In the genomic region with DNA sequence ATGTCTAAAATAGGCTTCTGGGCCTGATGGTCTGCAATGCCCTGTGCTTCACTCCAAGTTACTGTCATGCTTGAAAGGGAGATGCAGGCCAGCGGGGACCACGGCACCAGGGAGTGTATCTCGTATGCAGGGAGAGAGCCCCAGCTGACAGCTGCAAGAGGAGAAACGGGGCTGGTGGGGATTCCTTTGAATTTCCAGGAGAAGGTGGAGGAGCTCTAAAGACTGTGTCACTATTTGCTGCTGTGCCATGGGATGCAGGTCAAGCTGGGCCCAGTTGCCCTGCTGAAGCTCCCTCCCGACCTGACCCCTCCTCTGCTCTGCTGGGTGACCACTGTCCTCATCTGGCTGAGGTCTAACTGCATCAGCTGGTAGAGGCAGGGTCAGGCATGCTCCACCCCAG, we compare ENCODE assay signal across 39 cellular contexts. TPM values are rescaled to one million over a fixed set of nuclear protein-coding genes. Genes with fewer than 3 reads are reported as not detected.
"Had no signal": no experiment of that assay in that cellular context is flagged by ENCODE, and none has a peak within 500 bp of the region (broad histone marks: within the 10 kb centered on the region; RNA-seq: fewer than 3 reads in every experiment).

No MANE protein-coding gene starts in this region.

- H3K36me3 Mint-ChIP-seq: activated CD4-positive, alpha-beta memory T cell treated with anti-CD3 and anti-CD28 coated beads for 36 hours; activated CD8-positive, alpha-beta memory T cell treated with anti-CD3 and anti-CD28 coated beads, Interleukin-2, amount 10 ng/mL, durations not matched to agents 7 days and 5 days; activated naive CD8-positive, alpha-beta T cell had no signal

- H3K27me3 Mint-ChIP-seq: activated CD4-positive, alpha-beta T cell treated with anti-CD3 and anti-CD28 coated beads for 36 hours; activated CD4-positive, alpha-beta T cell treated with anti-CD3 and anti-CD28 coated beads, Interleukin-2, amount 10 ng/mL, durations not matched to agents 24 days and 14 days; activated CD8-positive, alpha-beta memory T cell treated with anti-CD3 and anti-CD28 coated beads, Interleukin-2, amount 10 ng/mL, durations not matched to agents 7 days and 5 days; activated naive CD8-positive, alpha-beta T cell had no signal

- H3K27ac ChIP-seq: brain microvascular endothelial cell, coronary artery, epithelial cell of prostate had no signal

- H3K36me3 ChIP-seq: brain microvascular endothelial cell had no signal

- H3K4me1 Mint-ChIP-seq: activated CD4-positive, alpha-beta T cell treated with anti-CD3 and anti-CD28 coated beads for 36 hours; activated CD4-positive, alpha-beta T cell treated with anti-CD3 and anti-CD28 coated beads, Interleukin-2, amount 10 ng/mL, durations not matched to agents 24 days and 14 days; activated T-helper 17 cell treated with anti-CD3 and anti-CD28 coated beads, Interleukin-2, amount 50 U/mL, for 72 hours; central memory CD8-positive, alpha-beta T cell; T-helper 17 cell had no signal

- H3K4me3 Mint-ChIP-seq: activated CD4-positive, alpha-beta memory T cell treated with anti-CD3 and anti-CD28 coated beads for 36 hours; activated CD4-positive, alpha-beta T cell treated with anti-CD3 and anti-CD28 coated beads for 36 hours; activated CD4-positive, alpha-beta T cell treated with anti-CD3 and anti-CD28 coated beads, Interleukin-2, amount 10 ng/mL, durations not matched to agents 24 days and 14 days; activated CD8-positive, alpha-beta memory T cell treated with anti-CD3 and anti-CD28 coated beads, Interleukin-2, amount 10 ng/mL, durations not matched to agents 7 days and 5 days; activated CD8-positive, alpha-beta T cell treated with anti-CD3 and anti-CD28 coated beads, Interleukin-2, amount 10 ng/mL, durations not matched to agents 7 days and 5 days; activated naive CD8-positive, alpha-beta T cell; activated T-cell treated with anti-CD3 and anti-CD28 coated beads, Interleukin-2, amount 50 U/mL, for 72 hours; activated T-helper 17 cell treated with anti-CD3 and anti-CD28 coated beads, Interleukin-2, amount 50 U/mL, for 72 hours; central memory CD8-positive, alpha-beta T cell; effector memory CD8-positive, alpha-beta T cell; T-helper 17 cell had no signal

- H3K27me3 ChIP-seq: brain microvascular endothelial cell had no signal

- FAIRE-seq: astrocyte, endometrium, endothelial cell of umbilical vein, frontal cortex had no signal

- DNase-seq: activated CD4-positive, alpha-beta memory T cell treated with anti-CD3 and anti-CD28 coated beads for 36 hours; activated CD4-positive, alpha-beta T cell treated with anti-CD3 and anti-CD28 coated beads for 36 hours; activated CD4-positive, alpha-beta T cell treated with anti-CD3 and anti-CD28 coated beads, Interleukin-2, amount 10 ng/mL, durations not matched to agents 24 days and 14 days; activated CD4-positive, CD25-positive, alpha-beta regulatory T cell; activated CD4-positive, CD25-positive, alpha-beta regulatory T cell treated with anti-CD3 and anti-CD28 coated beads, Interleukin-2, amount 50 U/mL, for 72 hours; activated CD8-positive, alpha-beta memory T cell treated with anti-CD3 and anti-CD28 coated beads, Interleukin-2, amount 10 ng/mL, durations not matched to agents 7 days and 5 days; activated CD8-positive, alpha-beta memory T cell treated with anti-CD3 and anti-CD28 coated beads, Interleukin-2, amount 50 U/mL, for 4 hours; activated CD8-positive, alpha-beta T cell treated with anti-CD3 and anti-CD28 coated beads, Interleukin-2, amount 10 ng/mL, durations not matched to agents 7 days and 5 days; activated effector memory CD4-positive, alpha-beta T cell treated with Interleukin-2 at 50 U/mL for 16 hours; activated gamma-delta T cell treated with Interleukin-2 at 50 U/mL for 16 hours; activated naive CD4-positive, alpha-beta T cell treated with anti-CD3 and anti-CD28 coated beads, Interleukin-2, amount 50 U/mL, for 16 hours; activated naive CD4-positive, alpha-beta T cell treated with Interleukin-2 at 50 U/mL for 16 hours; activated T-cell treated with anti-CD3 and anti-CD28 coated beads, Interleukin-2, amount 50 U/mL, for 1 hour; activated T-cell treated with anti-CD3 and anti-CD28 coated beads, Interleukin-2, amount 50 U/mL, for 72 hours; amniotic stem cell; anterior cingulate cortex; brain microvascular endothelial cell; dermis blood vessel endothelial cell; effector CD4-positive, alpha-beta T cell; effector memory CD8-positive, alpha-beta T cell; foreskin fibroblast; head of caudate nucleus; T-helper 1 cell; T-helper 17 cell had no signal

- H3K4me3 ChIP-seq: coronary artery had no signal

- H3K27ac Mint-ChIP-seq: activated CD4-positive, alpha-beta memory T cell treated with anti-CD3 and anti-CD28 coated beads for 36 hours; activated CD4-positive, alpha-beta T cell treated with anti-CD3 and anti-CD28 coated beads for 36 hours; activated CD4-positive, alpha-beta T cell treated with anti-CD3 and anti-CD28 coated beads, Interleukin-2, amount 10 ng/mL, durations not matched to agents 24 days and 14 days; activated CD8-positive, alpha-beta memory T cell treated with anti-CD3 and anti-CD28 coated beads, Interleukin-2, amount 10 ng/mL, durations not matched to agents 7 days and 5 days; activated CD8-positive, alpha-beta T cell treated with anti-CD3 and anti-CD28 coated beads, Interleukin-2, amount 10 ng/mL, durations not matched to agents 7 days and 5 days; activated naive CD8-positive, alpha-beta T cell; activated T-cell treated with anti-CD3 and anti-CD28 coated beads, Interleukin-2, amount 50 U/mL, for 72 hours; activated T-helper 17 cell treated with anti-CD3 and anti-CD28 coated beads, Interleukin-2, amount 50 U/mL, for 72 hours; effector memory CD8-positive, alpha-beta T cell; T-helper 17 cell had no signal

- H3K9me3 Mint-ChIP-seq: activated CD4-positive, alpha-beta memory T cell treated with anti-CD3 and anti-CD28 coated beads for 36 hours; activated CD4-positive, alpha-beta T cell treated with anti-CD3 and anti-CD28 coated beads, Interleukin-2, amount 10 ng/mL, durations not matched to agents 24 days and 14 days; activated T-cell treated with anti-CD3 and anti-CD28 coated beads, Interleukin-2, amount 50 U/mL, for 72 hours; activated T-helper 17 cell treated with anti-CD3 and anti-CD28 coated beads, Interleukin-2, amount 50 U/mL, for 72 hours; central memory CD8-positive, alpha-beta T cell; effector memory CD8-positive, alpha-beta T cell had no signal

RNA-seq across cellular contexts. Expression of gene CST1, which starts 1.0 kb away (rescaled TPM):
- total RNA-seq: activated CD4-positive, alpha-beta memory T cell treated with anti-CD3 and anti-CD28 coated beads for 36 hours; activated CD4-positive, alpha-beta T cell treated with anti-CD3 and anti-CD28 coated beads for 36 hours; activated CD4-positive, alpha-beta T cell treated with anti-CD3 and anti-CD28 coated beads, Interleukin-2, amount 10 ng/mL, durations not matched to agents 24 days and 14 days; activated CD8-positive, alpha-beta memory T cell treated with anti-CD3 and anti-CD28 coated beads for 36 hours; activated CD8-positive, alpha-beta memory T cell treated with anti-CD3 and anti-CD28 coated beads, Interleukin-2, amount 10 ng/mL, durations not matched to agents 7 days and 5 days; activated CD8-positive, alpha-beta T cell treated with anti-CD3 and anti-CD28 coated beads, Interleukin-2, amount 10 ng/mL, durations not matched to agents 7 days and 5 days; activated T-cell treated with anti-CD3 and anti-CD28 coated beads, Interleukin-2, amount 50 U/mL, for 72 hours; activated T-helper 17 cell treated with anti-CD3 and anti-CD28 coated beads, Interleukin-2, amount 50 U/mL, for 72 hours; astrocyte; bronchial epithelial cell; cardiac septum; cerebellum; dermis blood vessel endothelial cell; frontal cortex; T-helper 17 cell had no signal
- polyA plus RNA-seq: adipose tissue, esophagus had no signal
